In the genomic region with DNA sequence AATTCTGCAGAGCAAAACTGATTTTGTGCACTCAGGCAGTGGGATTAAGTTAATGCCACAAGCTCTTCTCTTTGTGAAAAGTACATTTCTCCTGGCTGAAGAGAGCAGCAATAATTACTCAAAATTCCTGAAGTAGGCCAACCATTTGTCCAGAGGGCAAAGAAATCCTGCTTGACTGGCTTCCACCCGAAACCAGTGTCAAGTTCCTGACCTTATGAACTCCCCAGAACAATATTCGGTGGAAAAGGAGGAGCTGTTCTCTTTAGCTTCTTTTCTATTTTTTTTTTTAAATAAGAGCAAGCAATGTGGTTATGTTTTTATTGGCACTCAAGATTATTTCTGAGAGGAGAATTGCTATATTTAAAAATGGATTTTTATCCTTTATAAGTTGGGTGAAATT, we compare ENCODE assay signal across 15 cellular contexts.
A peak's percentile ranks its signal among the peaks of the same experiment; 100 is the strongest.
DNase-seq lines count a peak whose midpoint lies in the region; ATAC-seq and TF ChIP-seq lines count a peak whose summit lies in the region.
"Had no signal": no experiment of that assay in that cellular context is flagged by ENCODE, and none has a peak within 500 bp of the region (broad histone marks: within the 10 kb centered on the region; RNA-seq: fewer than 3 reads in every experiment).

No MANE protein-coding gene starts in this region.

- DNase-seq in SIG-M5 treated with dmso at 0.1 percent for 504 hours (lab: John Stamatoyannopoulos, UW; ENCODE audit: unreplicated experiment) (peak; percentile 35), SIG-M5 (lab: John Stamatoyannopoulos, UW) (no peak), breast epithelium (ENCODE audit: low spot score in 2 of 2) (peak in 1 of 2 donors; percentile 57), left lung (no peak), spleen (no peak), NCI-H345 treated with DMSO at 0.1 percent for 48 hours (lab: John Stamatoyannopoulos, UW; ENCODE audit: unreplicated experiment) (no peak), NCI-H345 (lab: John Stamatoyannopoulos, UW) (no peak)
- DNase-seq: activated CD4-positive, alpha-beta T cell treated with anti-CD3 and anti-CD28 coated beads for 4 hours; activated T-cell treated with anti-CD3 and anti-CD28 coated beads, Interleukin-2, amount 50 U/mL, for 48 hours; anterior cingulate cortex; NCI-H1417; NCI-H524 treated with DMSO at 0.1 percent for 48 hours; stimulated activated CD4-positive, alpha-beta T cell treated with anti-CD3 and anti-CD28 coated beads, Interleukin-4, amount 100 ng/mL, for 1 hour had no signal

- peak overlapping the region in 2 of 3 donors; percentile 16 to 24 for H3K4me3 ChIP-seq in breast epithelium
- H3K4me3 ChIP-seq in left lung = no peak overlapping the region
- no peak overlapping the region for H3K4me3 ChIP-seq in thymus (ENCODE audit: low read length)
- no peak overlapping the region for H3K4me3 ChIP-seq in spleen

- no peaks in the 10 kb centered on the region for H3K4me1 ChIP-seq in breast epithelium
- H3K4me1 ChIP-seq in left lung = no peaks in the 10 kb centered on the region
- H3K4me1 ChIP-seq in thymus (ENCODE audit: control insufficient read depth, insufficient read depth, low read length) = peaks cover 26% of the 10 kb centered on the region
- peaks cover 0 to 23% (median 2%) of the 10 kb centered on the region in 6 donors for H3K4me1 ChIP-seq in spleen

- TF ChIP-seq CTCF in breast epithelium (IDR thresholded peaks at IDR 0.05) (no peak), left lung (IDR thresholded peaks at IDR 0.05) (no peak), spleen (IDR thresholded peaks at IDR 0.05 in 8 of 11, conservative IDR thresholded peaks at IDR 0.05 in 3 of 11) (no peak)

- H3K36me3 ChIP-seq in breast epithelium = no peaks in the 10 kb centered on the region
- H3K36me3 ChIP-seq in left lung = no peaks in the 10 kb centered on the region
- no peaks in the 10 kb centered on the region for H3K36me3 ChIP-seq in thymus (ENCODE audit: control insufficient read depth, insufficient read depth)
- H3K36me3 ChIP-seq in spleen = no peaks in the 10 kb centered on the region

- TF ChIP-seq POLR2A in breast epithelium (IDR thresholded peaks at IDR 0.05) = no peak
- no peak for TF ChIP-seq POLR2A in spleen (IDR thresholded peaks at IDR 0.05)

- intact Hi-C loops in breast epithelium (cut with DNase I; ENCODE audit: low total_unique reads) (no loop called here), left lung (cut with DNase I) (no loop called here), spleen (cut with DNase I; ENCODE audit: low total_unique reads) (no loop called here)

- WGBS in thymus = 85% methylated on average over 2 of the region's 2 CpGs
- 40 to 64% (median 56%) methylated on average over 2 of the region's 2 CpGs for WGBS in spleen, 5 donors

- H3K27ac ChIP-seq in breast epithelium = peak overlapping the region; percentile 61 to 68
- H3K27ac ChIP-seq in left lung = no peak overlapping the region
- H3K27ac ChIP-seq in thymus (ENCODE audit: low read depth) = peak overlapping the region; percentile 62
- peak overlapping the region in 2 of 8 donors; percentile 6 to 28 for H3K27ac ChIP-seq in spleen

- no peaks in the 10 kb centered on the region for H3K27me3 ChIP-seq in breast epithelium
- H3K27me3 ChIP-seq in left lung = no peaks in the 10 kb centered on the region
- H3K27me3 ChIP-seq in thymus (ENCODE audit: control insufficient read depth, insufficient read depth) = no peaks in the 10 kb centered on the region
- no peaks in the 10 kb centered on the region for H3K27me3 ChIP-seq in spleen (replicated peaks in 1 of 7)

- ATAC-seq in left lung = peak; percentile 71
- ATAC-seq: Panc1 had no signal

- H3K9me3 ChIP-seq in breast epithelium = no peaks in the 10 kb centered on the region
- H3K9me3 ChIP-seq in left lung = no peaks in the 10 kb centered on the region
- no peaks in the 10 kb centered on the region for H3K9me3 ChIP-seq in thymus (ENCODE audit: control insufficient read depth)
- no peaks in the 10 kb centered on the region for H3K9me3 ChIP-seq in spleen

Comparison
In these comparisons a context has a peak if more than half of its experiments do, and no peak if none do; other contexts are left out.
1. H3K27ac ChIP-seq: peak in breast epithelium (2 of 2) and thymus (single experiment); none in left lung (0 of 2).
2. H3K4me3 ChIP-seq: peak in breast epithelium (2 of 3); none in left lung (0 of 2), thymus (single experiment) and spleen (0 of 8).